Comparison of ENCODE assay signal across 21 cellular contexts in genomic region chr6:121651420-121651819, GRCh38.
DNase-seq lines count a peak whose midpoint lies in the region; ATAC-seq and TF ChIP-seq lines count a peak whose summit lies in the region.
"Had no signal": no experiment of that assay in that cellular context is flagged by ENCODE, and none has a peak within 500 bp of the region (broad histone marks: within the 10 kb centered on the region; RNA-seq: fewer than 3 reads in every experiment).

No MANE protein-coding gene starts in this region.

- H3K4me1 Mint-ChIP-seq in activated CD4-positive, alpha-beta T cell treated with anti-CD3 and anti-CD28 coated beads, Interleukin-2, amount 10 ng/mL, durations not matched to agents 24 days and 14 days = peaks cover 21% of the 10 kb centered on the region

- H3K27me3 Mint-ChIP-seq in activated CD4-positive, alpha-beta T cell treated with anti-CD3 and anti-CD28 coated beads, Interleukin-2, amount 10 ng/mL, durations not matched to agents 24 days and 14 days = no peaks in the 10 kb centered on the region
- H3K27me3 Mint-ChIP-seq: activated T-cell treated with anti-CD3 and anti-CD28 coated beads, Interleukin-2, amount 50 U/mL, for 24 hours; natural killer cell treated with Interleukin-12 subunit alpha and Interleukin-12 subunit beta and Interleukin-15 and Interleukin-18, amount 100 ng/mL, for 72 hours had no signal

- peak; percentile 69 for DNase-seq in activated CD4-positive, alpha-beta T cell treated with anti-CD3 and anti-CD28 coated beads, Interleukin-2, amount 10 ng/mL, durations not matched to agents 24 days and 14 days
- DNase-seq in activated CD4-positive, alpha-beta T cell treated with anti-CD3 and anti-CD28 coated beads, Interleukin-2, amount 50 U/mL, for 4 hours = no peak
- DNase-seq in Jurkat, Clone E6-1 (ENCODE audit: low read depth, low spot score) = peak; percentile 30
- DNase-seq in choroid plexus epithelial cell (ENCODE audit: low read depth) (peak; percentile 86), substantia nigra (lab: John Stamatoyannopoulos, UW) (no peak), GOT3 (lab: John Stamatoyannopoulos, UW) (no peak)
- DNase-seq: activated T-cell treated with anti-CD3 and anti-CD28 coated beads, Interleukin-2, amount 50 U/mL, for 24 hours; GF-D8; head of caudate nucleus; left colon; NCI-H1436 treated with DMSO at 0.1 percent for 48 hours; retina; stimulated activated CD4-positive, alpha-beta T cell treated with anti-CD3 and anti-CD28 coated beads, Interleukin-2, amount 100 ng/mL, for 48 hours had no signal

- no peaks in the 10 kb centered on the region for H3K36me3 Mint-ChIP-seq in activated CD4-positive, alpha-beta T cell treated with anti-CD3 and anti-CD28 coated beads, Interleukin-2, amount 10 ng/mL, durations not matched to agents 24 days and 14 days (ENCODE audit: low read depth)
- H3K36me3 Mint-ChIP-seq: natural killer cell treated with Interleukin-12 subunit alpha and Interleukin-12 subunit beta and Interleukin-15 and Interleukin-18, amount 100 ng/mL, for 72 hours had no signal

- H3K9me3 ChIP-seq in parathyroid adenoma (ENCODE audit: control insufficient read depth, low read length) = no peaks in the 10 kb centered on the region
- H3K9me3 ChIP-seq: Peyer's patch had no signal

- H3K9ac ChIP-seq in parathyroid adenoma = no peak overlapping the region

- TF ChIP-seq CTCF in choroid plexus epithelial cell (conservative IDR thresholded peaks at IDR 0.05; ENCODE audit: low read depth, low read length) = no peak
- no peak for TF ChIP-seq CTCF in parathyroid adenoma (IDR thresholded peaks at IDR 0.05)

- no peak overlapping the region for H2AFZ ChIP-seq in parathyroid adenoma

- peak overlapping the region; percentile 71 for H3K27ac ChIP-seq in parathyroid adenoma
- no peak overlapping the region for H3K27ac ChIP-seq in substantia nigra (ENCODE audit: low read depth, low read length, poor library complexity, severe bottlenecking)

- no peaks in the 10 kb centered on the region for H3K4me1 ChIP-seq in parathyroid adenoma
- H3K4me1 ChIP-seq: Peyer's patch had no signal

- H3K36me3 ChIP-seq in parathyroid adenoma (ENCODE audit: control insufficient read depth, insufficient read depth, low read length) = no peaks in the 10 kb centered on the region
- H3K36me3 ChIP-seq: Peyer's patch had no signal

- H3K9me3 Mint-ChIP-seq in activated CD4-positive, alpha-beta T cell treated with anti-CD3 and anti-CD28 coated beads, Interleukin-2, amount 10 ng/mL, durations not matched to agents 24 days and 14 days = peaks cover 3% of the 10 kb centered on the region
- H3K9me3 Mint-ChIP-seq: activated T-cell treated with anti-CD3 and anti-CD28 coated beads, Interleukin-2, amount 50 U/mL, for 24 hours; CD8-positive, alpha-beta memory T cell; T-helper 1 cell treated with Interleukin-12 subunit alpha and Interleukin-12 subunit beta and Interleukin-4 antibody, amounts not matched to agents 30 μg/mL and 1 μg/mL, for 36 hours had no signal

- H3K79me2 ChIP-seq in parathyroid adenoma = no peaks in the 10 kb centered on the region

- ATAC-seq in GM18519 (IDR thresholded peaks at IDR 0.05; ENCODE audit: low FRiP score, unreplicated experiment) = no peak
- ATAC-seq: activated CD4-positive, CD25-positive, alpha-beta regulatory T cell treated with anti-CD3 and anti-CD28 coated beads, Interleukin-2, amount 50 U/mL, for 24 hours; K562; left colon; natural killer cell treated with Interleukin-12 subunit alpha and Interleukin-12 subunit beta and Interleukin-15 and Interleukin-18, amount 100 ng/mL, for 72 hours had no signal

- no peak overlapping the region for H3K4me3 ChIP-seq in Jurkat, Clone E6-1 (ENCODE audit: low read length)
- H3K4me3 ChIP-seq in choroid plexus epithelial cell (ENCODE audit: low read depth, low read length) = no peak overlapping the region
- no peak overlapping the region for H3K4me3 ChIP-seq in parathyroid adenoma (ENCODE audit: low read depth, low read length)
- H3K4me3 ChIP-seq: K562, Peyer's patch had no signal

- peak overlapping the region; percentile 69 for H3K4me3 Mint-ChIP-seq in activated CD4-positive, alpha-beta T cell treated with anti-CD3 and anti-CD28 coated beads, Interleukin-2, amount 10 ng/mL, durations not matched to agents 24 days and 14 days
- H3K4me3 Mint-ChIP-seq: activated T-cell treated with anti-CD3 and anti-CD28 coated beads, Interleukin-2, amount 50 U/mL, for 24 hours; CD8-positive, alpha-beta memory T cell; natural killer cell treated with Interleukin-12 subunit alpha and Interleukin-12 subunit beta and Interleukin-15 and Interleukin-18, amount 100 ng/mL, for 72 hours; T-helper 1 cell treated with Interleukin-12 subunit alpha and Interleukin-12 subunit beta and Interleukin-4 antibody, amounts not matched to agents 30 μg/mL and 1 μg/mL, for 36 hours had no signal

- no peak overlapping the region for H3K27ac Mint-ChIP-seq in activated CD4-positive, alpha-beta T cell treated with anti-CD3 and anti-CD28 coated beads, Interleukin-2, amount 10 ng/mL, durations not matched to agents 24 days and 14 days
- H3K27ac Mint-ChIP-seq: activated T-cell treated with anti-CD3 and anti-CD28 coated beads, Interleukin-2, amount 50 U/mL, for 24 hours; CD8-positive, alpha-beta memory T cell; natural killer cell treated with Interleukin-12 subunit alpha and Interleukin-12 subunit beta and Interleukin-15 and Interleukin-18, amount 100 ng/mL, for 72 hours; T-helper 1 cell treated with Interleukin-12 subunit alpha and Interleukin-12 subunit beta and Interleukin-4 antibody, amounts not matched to agents 30 μg/mL and 1 μg/mL, for 36 hours had no signal

- H3K27me3 ChIP-seq in parathyroid adenoma (ENCODE audit: control insufficient read depth, insufficient read depth, low read length) = no peaks in the 10 kb centered on the region
- H3K27me3 ChIP-seq: Peyer's patch had no signal

- H3K4me2 ChIP-seq in parathyroid adenoma (ENCODE audit: low read length) = no peak overlapping the region

- intact Hi-C loops in activated CD4-positive, alpha-beta T cell treated with anti-CD3 and anti-CD28 coated beads, Interleukin-2, amount 10 ng/mL, durations not matched to agents 24 days and 14 days (cut with micrococcal nuclease) = loop anchor here (5.0 kb wide), 1 partner anchor 121 kb away; no protein-coding TSS in a partner anchor

Comparison
In these comparisons a context has a peak if more than half of its experiments do, and no peak if none do; other contexts are left out.
1. DNase-seq: peak in activated CD4-positive, alpha-beta T cell treated with anti-CD3 and anti-CD28 coated beads, Interleukin-2, amount 10 ng/mL, durations not matched to agents 24 days and 14 days (single experiment), Jurkat, Clone E6-1 (single experiment) and choroid plexus epithelial cell (single experiment); none in activated CD4-positive, alpha-beta T cell treated with anti-CD3 and anti-CD28 coated beads, Interleukin-2, amount 50 U/mL, for 4 hours (0 of 2), substantia nigra (0 of 49) and GOT3 (single experiment).